ENCODE assay signal across 8 cellular contexts in genomic region chr1:226110249-226111108, GRCh38. TPM values are rescaled to one million over a fixed set of nuclear protein-coding genes. Genes with fewer than 3 reads are reported as not detected.
DNase-seq lines count a peak whose midpoint lies in the region; ATAC-seq and TF ChIP-seq lines count a peak whose summit lies in the region.

No MANE protein-coding gene starts in this region.

- H3K36me3 Mint-ChIP-seq in CD14-positive monocyte (no peaks in the 10 kb centered on the region), nephron progenitor cell (ENCODE audit: low read depth) (no peaks in the 10 kb centered on the region)
- H3K36me3 Mint-ChIP-seq in activated T-helper 2 cell treated with anti-CD3 and anti-CD28 coated beads, Interferon-gamma antibody, Interleukin-2, Interleukin-4, amounts not matched to agents 10 μg/mL and 5 μg/mL and 100 μg/mL, durations not matched to agents 14 hours and 24 hours and 36 hours (ENCODE audit: low read depth): no peaks in the 10 kb centered on the region

- peaks cover 17% of the 10 kb centered on the region for H3K4me1 Mint-ChIP-seq in CD14-positive monocyte
- peaks cover 15% of the 10 kb centered on the region for H3K4me1 Mint-ChIP-seq in activated T-helper 2 cell treated with anti-CD3 and anti-CD28 coated beads, Interferon-gamma antibody, Interleukin-2, Interleukin-4, amounts not matched to agents 10 μg/mL and 5 μg/mL and 100 μg/mL, durations not matched to agents 14 hours and 24 hours and 36 hours (ENCODE audit: low read depth)
- H3K4me1 Mint-ChIP-seq in nephron progenitor cell: peaks cover 41% of the 10 kb centered on the region

- H3K9me3 Mint-ChIP-seq in CD14-positive monocyte (peaks cover 0 to 3% (median 0%) of the 10 kb centered on the region in 7 donors), nephron progenitor cell (no peaks in the 10 kb centered on the region)
- no peaks in the 10 kb centered on the region for H3K9me3 Mint-ChIP-seq in activated T-helper 2 cell treated with anti-CD3 and anti-CD28 coated beads, Interferon-gamma antibody, Interleukin-2, Interleukin-4, amounts not matched to agents 10 μg/mL and 5 μg/mL and 100 μg/mL, durations not matched to agents 14 hours and 24 hours and 36 hours

- peaks cover 2 to 4% (median 4%) of the 10 kb centered on the region in 3 donors for H3K27me3 Mint-ChIP-seq in CD14-positive monocyte (ENCODE audit: low read depth in 3 of 3)
- peaks cover 6% of the 10 kb centered on the region for H3K27me3 Mint-ChIP-seq in activated T-helper 2 cell treated with anti-CD3 and anti-CD28 coated beads, Interferon-gamma antibody, Interleukin-2, Interleukin-4, amounts not matched to agents 10 μg/mL and 5 μg/mL and 100 μg/mL, durations not matched to agents 14 hours and 24 hours and 36 hours (ENCODE audit: low read depth)
- H3K27me3 Mint-ChIP-seq in nephron progenitor cell (ENCODE audit: low read depth, poor library complexity): peaks cover 12% of the 10 kb centered on the region

- H3K27ac ChIP-seq in substantia nigra (ENCODE audit: low read depth, low read length, poor library complexity, severe bottlenecking): peak overlapping the region; percentile 94

- H3K27ac Mint-ChIP-seq in CD14-positive monocyte (peak overlapping the region in 4 of 7 donors; percentile 36 to 88 (median 64)), nephron progenitor cell (no peak overlapping the region)
- no peak overlapping the region for H3K27ac Mint-ChIP-seq in activated T-helper 2 cell treated with anti-CD3 and anti-CD28 coated beads, Interferon-gamma antibody, Interleukin-2, Interleukin-4, amounts not matched to agents 10 μg/mL and 5 μg/mL and 100 μg/mL, durations not matched to agents 14 hours and 24 hours and 36 hours

- no peak for TF ChIP-seq CTCF in CD14-positive monocyte (IDR thresholded peaks at IDR 0.05)
- no peak for TF ChIP-seq CTCF in fibroblast of pulmonary artery (IDR thresholded peaks at IDR 0.05; ENCODE audit: low read length, missing control alignments)
- TF ChIP-seq CTCF in nephron progenitor cell (IDR thresholded peaks at IDR 0.05): no peak

- no peak for DNase-seq in CD14-positive monocyte (ENCODE audit: low spot score)
- DNase-seq in OCI-M1 (lab: John Stamatoyannopoulos, UW): peak; percentile 85
- peak; percentile 55 for DNase-seq in activated T-helper 2 cell treated with anti-CD3 and anti-CD28 coated beads, Interferon-gamma antibody, Interleukin-2, Interleukin-4, amounts not matched to agents 10 μg/mL and 5 μg/mL and 100 μg/mL, durations not matched to agents 14 hours and 24 hours and 36 hours (ENCODE audit: low spot score)
- peak; percentile 81 for DNase-seq in fibroblast of pulmonary artery (ENCODE audit: low read depth)
- peak; percentile 79 for DNase-seq in nephron progenitor cell
- peak in 41 of 49 donors; percentile 27 to 92 (median 61) for DNase-seq in substantia nigra (lab: John Stamatoyannopoulos, UW)

- peak; percentile 78 for ATAC-seq in GM19025 (IDR thresholded peaks at IDR 0.05; ENCODE audit: low read depth, unreplicated experiment)
- ATAC-seq in HG03159 (IDR thresholded peaks at IDR 0.05; ENCODE audit: unreplicated experiment): peak; percentile 71

- H3K4me3 ChIP-seq in fibroblast of pulmonary artery (replicated peaks; ENCODE audit: low read depth, low read length): peak overlapping the region; percentile 50

- H3K4me3 Mint-ChIP-seq in CD14-positive monocyte (peak overlapping the region; percentile 84 to 90), nephron progenitor cell (peak overlapping the region; percentile 76)
- H3K4me3 Mint-ChIP-seq in activated T-helper 2 cell treated with anti-CD3 and anti-CD28 coated beads, Interferon-gamma antibody, Interleukin-2, Interleukin-4, amounts not matched to agents 10 μg/mL and 5 μg/mL and 100 μg/mL, durations not matched to agents 14 hours and 24 hours and 36 hours (ENCODE audit: low read depth): peak overlapping the region; percentile 68

- intact Hi-C loops in CD14-positive monocyte (cut with micrococcal nuclease): loop anchor here in 1 of 2 donors (2.0 to 10.0 kb wide), 2 partner anchors 14 to 406 kb away; no protein-coding TSS in a partner anchor
- intact Hi-C loops in activated T-helper 2 cell treated with anti-CD3 and anti-CD28 coated beads, Interferon-gamma antibody, Interleukin-2, Interleukin-4, amounts not matched to agents 10 μg/mL and 5 μg/mL and 100 μg/mL, durations not matched to agents 14 hours and 24 hours and 36 hours (cut with micrococcal nuclease): loop anchor here (1.0 kb wide), 2 partner anchors 10 to 12 kb away; no protein-coding TSS in a partner anchor

RNA-seq across cellular contexts. Expression of gene H3-3A, which starts 48.0 kb away (rescaled TPM):
- 1,000 to 10,000 TPM; 1,812 to 1,826 TPM for polyA plus RNA-seq in CD14-positive monocyte
- total RNA-seq in activated T-helper 2 cell treated with anti-CD3 and anti-CD28 coated beads, Interferon-gamma antibody, Interleukin-2, Interleukin-4, amounts not matched to agents 10 μg/mL and 5 μg/mL and 100 μg/mL, durations not matched to agents 14 hours and 24 hours and 36 hours: 437 and 443 TPM in 2 replicates

Comparison
In these comparisons a context has a peak if more than half of its experiments do, and no peak if none do; other contexts are left out.
1. H3K27ac Mint-ChIP-seq: peak in CD14-positive monocyte (4 of 7); none in activated T-helper 2 cell treated with anti-CD3 and anti-CD28 coated beads, Interferon-gamma antibody, Interleukin-2, Interleukin-4, amounts not matched to agents 10 μg/mL and 5 μg/mL and 100 μg/mL, durations not matched to agents 14 hours and 24 hours and 36 hours (single experiment) and nephron progenitor cell (single experiment).
2. Peak in every context shown above with its lines, with median percentiles within 50 percentile points of each other: H3K4me3 Mint-ChIP-seq.